Comparison of ENCODE assay signal across 8 cellular contexts in genomic region chr4:174284181-174284886, GRCh38. TPM values are rescaled to one million over a fixed set of nuclear protein-coding genes. Genes with fewer than 3 reads are reported as not detected.
DNase-seq lines count a peak whose midpoint lies in the region; ATAC-seq and TF ChIP-seq lines count a peak whose summit lies in the region.

No MANE protein-coding gene starts in this region.

- peak overlapping the region; percentile 67 for H4K91ac ChIP-seq in mesenchymal stem cell (ENCODE audit: low read length)

- H2AFZ ChIP-seq in PC-3 (ENCODE audit: low read length) (peak overlapping the region; percentile 98), mesenchymal stem cell (ENCODE audit: low read depth, low read length) (peak overlapping the region; percentile 87)

- no peak overlapping the region for H2AK5ac ChIP-seq in mesenchymal stem cell (ENCODE audit: low read length, severe bottlenecking)

- ATAC-seq in GM18505 (IDR thresholded peaks at IDR 0.05; ENCODE audit: unreplicated experiment) (peak; percentile 9), HG03108 (IDR thresholded peaks at IDR 0.05; ENCODE audit: unreplicated experiment) (peak; percentile 1), PC-3 (peak; percentile 72), upper lobe of left lung (ENCODE audit: low FRiP score in 2 of 2) (peak; percentile 26 to 49)

- H4K20me1 ChIP-seq in PC-3 (ENCODE audit: low read length): no peaks in the 10 kb centered on the region

- H3K79me2 ChIP-seq in PC-3 (ENCODE audit: low read length): peaks cover 69% of the 10 kb centered on the region

- peak overlapping the region; percentile 91 for H3K4me3 ChIP-seq in AG04450 (ENCODE audit: low read depth, low read length)
- peak overlapping the region; percentile 92 for H3K4me3 ChIP-seq in PC-3 (ENCODE audit: low read length)
- H3K4me3 ChIP-seq in mesenchymal stem cell (ENCODE audit: insufficient read depth in 1 of 2, low read depth in 1 of 2, low read length in 2 of 2): peak overlapping the region; percentile 81 to 89
- H3K4me3 ChIP-seq in upper lobe of left lung: peak overlapping the region; percentile 70 to 89 (median 78)

- H3K27me3 ChIP-seq in AG04450 (ENCODE audit: control insufficient read depth, insufficient read depth, low read length) (no peaks in the 10 kb centered on the region), PC-3 (ENCODE audit: low read length) (no peaks in the 10 kb centered on the region), mesenchymal stem cell (ENCODE audit: control insufficient read depth in 1 of 2, insufficient read depth in 1 of 2, low read length in 2 of 2) (no peaks in the 10 kb centered on the region), upper lobe of left lung (no peaks in the 10 kb centered on the region)

- CTCF ChIA-PET in AG04450 (lab: Charles Lee) (interaction anchor here (1.5 to 2.9 kb wide), 3 partner anchors 13 to 62 kb away, joined by 3 to 11 read pairs (median 6); no protein-coding TSS in a partner anchor), PC-3 (lab: Charles Lee) (interaction anchor here (0.5 kb wide), 2 partner anchors 43 to 237 kb away, joined by 3 read pairs; no protein-coding TSS in a partner anchor)

- DNase-seq in AG04450 (ENCODE audit: low read depth, low spot score) (peak; percentile 23), PC-3 (peak; percentile 61), dermis microvascular lymphatic vessel endothelial cell (ENCODE audit: low read depth in 2 of 2) (peak; percentile 40 to 83), mesenchymal stem cell (peak; percentile 91), upper lobe of left lung (no peak), NCI-H187 treated with DMSO at 0.1 percent for 48 hours (lab: John Stamatoyannopoulos, UW) (no peak)

- H3K23ac ChIP-seq in mesenchymal stem cell (ENCODE audit: low read length in 2 of 2): no peak overlapping the region

- H2BK15ac ChIP-seq in mesenchymal stem cell (ENCODE audit: low read depth, poor library complexity, severe bottlenecking): no peak overlapping the region

- H3K36me3 ChIP-seq in PC-3 (ENCODE audit: low read depth, low read length): 0 out of 2 replicates have a peak, but pooled peaks cover 4% of the 10 kb centered on the region
- H3K36me3 ChIP-seq in mesenchymal stem cell (ENCODE audit: control insufficient read depth in 1 of 2, insufficient read depth in 2 of 2, low read depth in 1 of 2, low read length in 2 of 2): no peaks in the 10 kb centered on the region
- H3K36me3 ChIP-seq in upper lobe of left lung: no peaks in the 10 kb centered on the region

- H3K79me1 ChIP-seq in mesenchymal stem cell (replicated peaks; ENCODE audit: low read length, poor library complexity, severe bottlenecking): peaks cover 11% of the 10 kb centered on the region

- intact Hi-C loops in PC-3 (cut with micrococcal nuclease): no loop called here

- H3K4me1 ChIP-seq in PC-3 (ENCODE audit: insufficient read depth, low read length) (peaks cover 16% of the 10 kb centered on the region; the same call in 1 of the 2 replicates), mesenchymal stem cell (ENCODE audit: control insufficient read depth, insufficient read depth, low read depth, low read length) (peaks cover 3% of the 10 kb centered on the region), upper lobe of left lung (peaks cover 6 to 28% (median 25%) of the 10 kb centered on the region in 4 donors)

- 2% methylated on average over 11 of the region's 19 CpGs for WGBS in mesenchymal stem cell
- WGBS in upper lobe of left lung, 2 donors: 5 to 6% methylated on average over 12 to 19 of the region's 19 CpGs

- peak overlapping the region; percentile 96 for H2BK5ac ChIP-seq in mesenchymal stem cell (ENCODE audit: low read depth, low read length, poor library complexity, severe bottlenecking)

- H2BK120ac ChIP-seq in mesenchymal stem cell (ENCODE audit: low read depth, low read length): peak overlapping the region; percentile 30

- H3K4ac ChIP-seq in mesenchymal stem cell (ENCODE audit: low read depth in 1 of 2, low read length in 2 of 2): peak overlapping the region; percentile 1 to 81

- H3K9ac ChIP-seq in PC-3 (ENCODE audit: low read length): peak overlapping the region; percentile 95
- peak overlapping the region; percentile 97 for H3K9ac ChIP-seq in mesenchymal stem cell (ENCODE audit: low read length)

- H3K9me3 ChIP-seq in AG04450 (ENCODE audit: control insufficient read depth, insufficient read depth, low read length): no peaks in the 10 kb centered on the region
- H3K9me3 ChIP-seq in PC-3 (ENCODE audit: low read length): no peaks in the 10 kb centered on the region
- H3K9me3 ChIP-seq in mesenchymal stem cell (ENCODE audit: control insufficient read depth, low read length): no peaks in the 10 kb centered on the region
- H3K9me3 ChIP-seq in upper lobe of left lung: no peaks in the 10 kb centered on the region

- H3K27ac ChIP-seq in AG04450 (ENCODE audit: low read depth, low read length) (peak overlapping the region; percentile 96), PC-3 (ENCODE audit: low read length) (peak overlapping the region; percentile 92), mesenchymal stem cell (ENCODE audit: low read length, poor library complexity, severe bottlenecking) (peak overlapping the region; percentile 97), upper lobe of left lung (peak overlapping the region; percentile 95 to 99 (median 97))

- H3K9me2 ChIP-seq in PC-3 (replicated peaks; ENCODE audit: low read length): no peaks in the 10 kb centered on the region

- peak overlapping the region; percentile 69 for H4K8ac ChIP-seq in mesenchymal stem cell (ENCODE audit: low read length)

- TF ChIP-seq POLR2A in GM18505 (IDR thresholded peaks at IDR 0.05; ENCODE audit: borderline replicate concordance, extremely low read depth, insufficient read depth, insufficient read length) (no peak), upper lobe of left lung (IDR thresholded peaks at IDR 0.05) (no peak)

- TF ChIP-seq CTCF in AG04450 (IDR thresholded peaks at IDR 0.05; ENCODE audit: low read depth, low read length) (no peak), PC-3 (conservative IDR thresholded peaks at IDR 0.05; ENCODE audit: low read depth, low read length) (no peak), upper lobe of left lung (IDR thresholded peaks at IDR 0.05) (no peak)

- no TSS peak for BruUV-seq in PC-3 (replicated peaks; lab: Mats Ljungman, UMichigan)

- H3K14ac ChIP-seq in mesenchymal stem cell (ENCODE audit: low read length in 2 of 2): peak overlapping the region in 1 of 2 experiments; percentile 4

- peak overlapping the region in 1 of 2 experiments; percentile 10 for H2BK12ac ChIP-seq in mesenchymal stem cell (ENCODE audit: low read length in 2 of 2)

- peak overlapping the region; percentile 49 to 93 for H3K18ac ChIP-seq in mesenchymal stem cell (ENCODE audit: low read depth in 1 of 2, low read length in 2 of 2)

- no peak for TF ChIP-seq EP300 in upper lobe of left lung (IDR thresholded peaks at IDR 0.05)

- no peaks in the 10 kb centered on the region for H3F3A ChIP-seq in PC-3 (ENCODE audit: low read length, unreplicated experiment)

- H3K4me2 ChIP-seq in PC-3 (ENCODE audit: low read length) (peak overlapping the region; percentile 93), mesenchymal stem cell (ENCODE audit: low read length, poor library complexity, severe bottlenecking) (peak overlapping the region; percentile 76)

- POLR2A ChIA-PET in AG04450 (lab: Yijun Ruan, JAX): interaction anchor here (0.7 to 1.0 kb wide), 3 partner anchors 23 to 552 kb away, joined by 3 read pairs; no protein-coding TSS in a partner anchor
- POLR2A ChIA-PET in PC-3 (lab: Charles Lee; ENCODE audit: unreplicated experiment): interaction anchor here (0.6 kb wide), 1 partner anchor 74 kb away, joined by 3 read pairs; no protein-coding TSS in a partner anchor

RNA-seq across cellular contexts. Expression of gene CEP44, which starts 0.6 kb away (rescaled TPM):
- 4.5 and 7.4 TPM in 2 replicates for polyA plus RNA-seq in AG04450 (2011; rRNA removed)
- 5.6 and 6.2 TPM in 2 replicates for polyA minus RNA-seq in AG04450 (2011; rRNA and poly(A)+ RNA removed)
- 8.1 and 8.4 TPM in 2 replicates for total RNA-seq in PC-3 (2014; rRNA removed)
- total RNA-seq in dermis microvascular lymphatic vessel endothelial cell: 7.7 and 10.7 TPM in 2 replicates
- 6.9 TPM for polyA plus RNA-seq in mesenchymal stem cell (2013, experiment 1 of 2)
- 6.7 TPM for polyA plus RNA-seq in mesenchymal stem cell (2013, experiment 2 of 2)
- total RNA-seq in upper lobe of left lung: 10 to 100 TPM in 5 of 6 donors, 1 to 10 TPM in 1; 9.9 to 33.1 (median 12.7) TPM

RNA-seq across cellular contexts. Expression of gene FBXO8, which starts 0.9 kb away (rescaled TPM):
- polyA plus RNA-seq in AG04450 (2011; rRNA removed): 22.5 and 28.9 TPM in 2 replicates
- polyA minus RNA-seq in AG04450 (2011; rRNA and poly(A)+ RNA removed): 22.5 and 25.4 TPM in 2 replicates
- total RNA-seq in PC-3 (2014; rRNA removed) (8.2 and 12.9 TPM in 2 replicates), dermis microvascular lymphatic vessel endothelial cell (24.3 and 29.7 TPM in 2 replicates), upper lobe of left lung (10 to 100 TPM; 13.5 to 48.9 (median 26.1) TPM)
- polyA plus RNA-seq in mesenchymal stem cell (2013, experiment 1 of 2): 13.2 TPM
- polyA plus RNA-seq in mesenchymal stem cell (2013, experiment 2 of 2): 14.6 TPM

Comparison
In these comparisons a context has a peak if more than half of its experiments do, and no peak if none do; other contexts are left out.
1. DNase-seq: peak in AG04450 (single experiment), PC-3 (single experiment), dermis microvascular lymphatic vessel endothelial cell (2 of 2) and mesenchymal stem cell (single experiment); none in upper lobe of left lung (0 of 2) and NCI-H187 treated with DMSO at 0.1 percent for 48 hours (single experiment).
2. ATAC-seq: peak in every context shown above with its lines; median percentile 72 in PC-3; 38 in upper lobe of left lung; 9 in GM18505; 1 in HG03108.
3. Peak in every context shown above with its lines, with median percentiles within 50 percentile points of each other: H3K27ac ChIP-seq and H3K4me3 ChIP-seq.